In the genomic region with DNA sequence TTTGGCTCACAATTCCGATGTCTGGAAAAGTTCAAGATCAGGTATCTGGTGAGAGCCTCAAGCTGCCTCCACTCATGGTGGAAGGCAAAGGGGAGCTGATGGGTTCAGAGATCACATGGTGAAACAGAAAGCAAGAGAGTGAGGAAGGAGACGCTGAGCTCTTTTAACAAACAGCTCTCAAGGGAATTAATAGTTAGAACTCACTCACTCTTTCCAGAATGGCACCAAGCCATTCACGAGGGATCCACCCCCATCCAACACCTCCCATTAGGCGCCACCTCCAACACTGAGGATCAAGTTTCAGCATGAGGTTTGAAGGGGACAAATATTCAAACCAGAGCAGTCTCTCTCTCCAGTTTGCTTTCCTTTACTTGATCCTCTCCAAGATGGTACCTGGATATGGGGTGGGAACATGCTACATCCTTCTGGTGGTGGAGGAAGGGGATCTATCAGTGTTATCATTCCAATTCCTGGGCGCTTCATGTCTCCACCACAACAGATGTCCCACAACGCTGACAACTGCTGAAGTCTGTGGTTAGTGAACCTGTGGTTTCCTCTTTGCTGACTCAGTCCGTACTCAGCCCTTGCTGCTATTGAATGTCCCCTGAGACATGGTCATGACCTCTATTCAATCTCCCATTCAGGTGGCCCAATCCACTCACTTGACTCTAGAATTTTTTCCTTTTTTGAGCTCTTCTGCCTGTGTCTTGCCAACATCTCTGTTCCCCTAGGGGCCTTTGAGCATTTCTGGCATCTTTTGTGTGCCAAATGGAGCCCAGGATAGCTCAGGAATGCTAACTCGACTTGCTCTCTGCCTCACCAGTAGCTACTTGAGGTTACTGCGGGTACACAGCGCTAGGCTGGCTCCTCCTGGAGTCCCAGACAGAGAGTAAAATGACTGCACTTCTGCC, we compare ENCODE assay signal across 8 cellular contexts.
DNase-seq lines count a peak whose midpoint lies in the region; ATAC-seq and TF ChIP-seq lines count a peak whose summit lies in the region.

No MANE protein-coding gene starts in this region.

- H3K4me1 ChIP-seq in Peyer's patch, result peaks cover 0 to 4% (median 0%) of the 10 kb centered on the region in 4 donors
- no peaks in the 10 kb centered on the region for H3K4me1 ChIP-seq in gastrocnemius medialis
- peaks cover 0 to 24% (median 5%) of the 10 kb centered on the region in 6 donors for H3K4me1 ChIP-seq in spleen

- H3K27ac ChIP-seq in Peyer's patch (no peak overlapping the region), gastrocnemius medialis (peak overlapping the region; percentile 45 to 63 (median 58)), spleen (no peak overlapping the region)

- H3K27me3 ChIP-seq in Peyer's patch (no peaks in the 10 kb centered on the region), gastrocnemius medialis (no peaks in the 10 kb centered on the region), spleen (replicated peaks in 1 of 7) (peaks cover 0 to 29% (median 0%) of the 10 kb centered on the region in 7 donors)

- H3K4me3 ChIP-seq in Peyer's patch (no peak overlapping the region), gastrocnemius medialis (peak overlapping the region in 2 of 4 donors; percentile 5 to 17), spleen (peak overlapping the region in 1 of 8 donors; percentile 8)

- no peaks in the 10 kb centered on the region for H3K9me3 ChIP-seq in Peyer's patch
- no peaks in the 10 kb centered on the region for H3K9me3 ChIP-seq in gastrocnemius medialis
- no peaks in the 10 kb centered on the region for H3K9me3 ChIP-seq in spleen

- WGBS in spleen, 5 donors, result 20 to 35% (median 27%) methylated on average over 10 of the region's 10 CpGs

- intact Hi-C loops in gastrocnemius medialis (cut with DNase I; ENCODE audit: low total_unique reads), result no loop called here
- intact Hi-C loops in spleen (cut with DNase I; ENCODE audit: low total_unique reads), result no loop called here

- DNase-seq in GM03348 (ENCODE audit: low spot score) (peak; percentile 41), Peyer's patch (peak in 2 of 3 donors; percentile 46 to 69), astrocyte of the hippocampus (ENCODE audit: low read depth, low spot score) (peak; percentile 73), gastrocnemius medialis (peak; percentile 25 to 35), ACHN (no peak), spleen (no peak)

- TF ChIP-seq CTCF in Peyer's patch (IDR thresholded peaks at IDR 0.05), result no peak
- no peak for TF ChIP-seq CTCF in gastrocnemius medialis (IDR thresholded peaks at IDR 0.05 in 4 of 5, conservative IDR thresholded peaks at IDR 0.05 in 1 of 5)
- TF ChIP-seq CTCF in spleen (IDR thresholded peaks at IDR 0.05 in 8 of 11, conservative IDR thresholded peaks at IDR 0.05 in 3 of 11), result no peak

- H3K36me3 ChIP-seq in Peyer's patch (peaks cover 0 to 4% (median 0%) of the 10 kb centered on the region in 3 donors), gastrocnemius medialis (no peaks in the 10 kb centered on the region), spleen (no peaks in the 10 kb centered on the region)

- TF ChIP-seq POLR2A in Peyer's patch (IDR thresholded peaks at IDR 0.05), result no peak
- no peak for TF ChIP-seq POLR2A in gastrocnemius medialis (IDR thresholded peaks at IDR 0.05)
- no peak for TF ChIP-seq POLR2A in spleen (IDR thresholded peaks at IDR 0.05)

- ATAC-seq in GM21367 (IDR thresholded peaks at IDR 0.05; ENCODE audit: unreplicated experiment) (peak; percentile 95), HG03520 (IDR thresholded peaks at IDR 0.05; ENCODE audit: unreplicated experiment) (peak; percentile 97), gastrocnemius medialis (peak; percentile 94 to 96)

- in situ Hi-C loops in gastrocnemius medialis (cut with MboI; ENCODE audit: low sequenced_read_pairs in 4 of 4), result no loop called here
- in situ Hi-C loops in ACHN (cut with HindIII; ENCODE audit: low pct_ligation_motif_present, low pct_unique_long_range_greater_than_20kb, low sequenced_read_pairs), result no loop called here

Comparison
In these comparisons a context has a peak if more than half of its experiments do, and no peak if none do; other contexts are left out.
1. DNase-seq: peak in GM03348 (single experiment), Peyer's patch (2 of 3), astrocyte of the hippocampus (single experiment) and gastrocnemius medialis (2 of 2); none in ACHN (single experiment) and spleen (single experiment).
2. H3K27ac ChIP-seq: peak in gastrocnemius medialis (4 of 4); none in Peyer's patch (0 of 4) and spleen (0 of 8).
3. Peak in every context shown above with its lines, with median percentiles within 50 percentile points of each other: ATAC-seq.